ENCODE assay signal across 8 cellular contexts in genomic region chr1:42682739-42683529, GRCh38. TPM values are rescaled to one million over a fixed set of nuclear protein-coding genes. Genes with fewer than 3 reads are reported as not detected.
DNase-seq lines count a peak whose midpoint lies in the region; ATAC-seq, FAIRE-seq and TF ChIP-seq lines count a peak whose summit lies in the region.

No MANE protein-coding gene starts in this region.

- H3K4me3 ChIP-seq in A549, result peak overlapping the region; percentile 94
- H3K4me3 ChIP-seq in mucosa of descending colon, result peak overlapping the region; percentile 78

- FAIRE-seq in A549 (lab: Jason Lieb, UNC), result no peak

- TF ChIP-seq POLR2A in A549 (IDR thresholded peaks at IDR 0.05; ENCODE audit: low read length) (no peak), GM18526 (IDR thresholded peaks at IDR 0.05; ENCODE audit: extremely low read depth, insufficient read length) (peak; percentile 59)

- TF ChIP-seq EP300 in A549 (IDR thresholded peaks at IDR 0.05), result no peak

- TF ChIP-seq CTCF in A549 (IDR thresholded peaks at IDR 0.05), result no peak
- no peak for TF ChIP-seq CTCF in mucosa of descending colon (IDR thresholded peaks at IDR 0.05)

- DNase-seq in A549 (ENCODE audit: low read depth in 1 of 2, low spot score in 1 of 2) (peak; percentile 20 to 54), NOMO-1 treated with DMSO at 0.1 percent for 48 hours (lab: John Stamatoyannopoulos, UW; ENCODE audit: unreplicated experiment) (peak; percentile 65), epithelial cell of prostate (ENCODE audit: low read depth, low spot score) (no peak), mucosa of descending colon (peak; percentile 79 to 90 (median 87))
- peak; percentile 83 for DNase-seq in activated CD8-positive, alpha-beta memory T cell treated with anti-CD3 and anti-CD28 coated beads, Interleukin-2, amount 50 U/mL, for 48 hours
- peak; percentile 20 for DNase-seq in stimulated activated CD8-positive, alpha-beta memory T cell treated with anti-CD3 and anti-CD28 coated beads, Interleukin-4, amount 100 ng/mL, for 1 hour (ENCODE audit: low read depth in 2 of 2, low spot score in 1 of 2)

- intact Hi-C loops in mucosa of descending colon (cut with DNase I, micrococcal nuclease), result no loop called here

- peak overlapping the region; percentile 89 for H3K4me2 ChIP-seq in A549

- no peaks in the 10 kb centered on the region for H3K36me3 ChIP-seq in mucosa of descending colon (ENCODE audit: low read depth)

- H3K27ac ChIP-seq in A549 (peak overlapping the region; percentile 92 to 98), epithelial cell of prostate (peak overlapping the region; percentile 76)

- ATAC-seq in A549 (peak; percentile 21 to 66), HG03066 (IDR thresholded peaks at IDR 0.05; ENCODE audit: low read depth, unreplicated experiment) (peak; percentile 41), mucosa of descending colon (peak; percentile 80)

- H3K9me3 ChIP-seq in A549 (no peaks in the 10 kb centered on the region), mucosa of descending colon (no peaks in the 10 kb centered on the region)

- no peak for TF ChIP-seq RAD21 in A549 (conservative IDR thresholded peaks at IDR 0.05 in 1 of 2, IDR thresholded peaks at IDR 0.05 in 1 of 2)

- POLR2A ChIA-PET in A549 (lab: Yijun Ruan, JAX), result interaction anchor here (0.5 to 2.4 kb wide), 15 partner anchors 9 to 391 kb away, joined by 3 to 18 read pairs (median 3); partner anchors contain the start of genes C1orf50, CCDC30, P3H1 and PPIH

- peaks cover 39% of the 10 kb centered on the region for H3K4me1 ChIP-seq in A549
- peaks cover 53% of the 10 kb centered on the region for H3K4me1 ChIP-seq in mucosa of descending colon (ENCODE audit: low read depth)

- under 1% methylated on average over 22 of the region's 103 CpGs for WGBS in A549 (ENCODE audit: missing lambda C conversion rate)

- CTCF ChIA-PET in A549 (lab: Yijun Ruan, JAX), result interaction anchor here (0.7 to 1.7 kb wide), 2 partner anchors 8 to 37 kb away, joined by 3 to 4 read pairs; no protein-coding TSS in a partner anchor

TF ChIP-seq in A549, 52 proteins besides CTCF, POLR2A, EP300 and RAD21 (continues in another document):
- TF ChIP-seq CBX2 (IDR thresholded peaks at IDR 0.05; ENCODE audit: borderline replicate concordance, low read depth) (no peak), HES2 (IDR thresholded peaks at IDR 0.05) (no peak), BHLHE40 (IDR thresholded peaks at IDR 0.05; ENCODE audit: low read depth, low read length) (peak; percentile 58; the same call in 1 of the 2 replicates), MAZ (IDR thresholded peaks at IDR 0.05; ENCODE audit: borderline replicate concordance, low read depth, low read length) (no peak), SREBF2 (IDR thresholded peaks at IDR 0.05) (no peak), HDAC2 (IDR thresholded peaks at IDR 0.05) (no peak), CBX8 (IDR thresholded peaks at IDR 0.05) (no peak), ZFP36 (IDR thresholded peaks at IDR 0.05; ENCODE audit: borderline replicate concordance, partially characterized antibody) (no peak), RFX5 (IDR thresholded peaks at IDR 0.05) (no peak), HOXA7 (CRISPR knock-in tag; IDR thresholded peaks at IDR 0.05) (no peak), ZNF302 (CRISPR knock-in tag; IDR thresholded peaks at IDR 0.05) (no peak), ZSCAN20 (CRISPR knock-in tag; IDR thresholded peaks at IDR 0.05) (no peak), NR3C1 (IDR thresholded peaks at IDR 0.05) (no peak), HEYL (CRISPR knock-in tag; IDR thresholded peaks at IDR 0.05) (no peak)
- TF ChIP-seq, protein P1, sequence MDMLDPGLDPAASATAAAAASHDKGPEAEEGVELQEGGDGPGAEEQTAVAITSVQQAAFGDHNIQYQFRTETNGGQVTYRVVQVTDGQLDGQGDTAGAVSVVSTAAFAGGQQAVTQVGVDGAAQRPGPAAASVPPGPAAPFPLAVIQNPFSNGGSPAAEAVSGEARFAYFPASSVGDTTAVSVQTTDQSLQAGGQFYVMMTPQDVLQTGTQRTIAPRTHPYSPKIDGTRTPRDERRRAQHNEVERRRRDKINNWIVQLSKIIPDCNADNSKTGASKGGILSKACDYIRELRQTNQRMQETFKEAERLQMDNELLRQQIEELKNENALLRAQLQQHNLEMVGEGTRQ (IDR thresholded peaks at IDR 0.05), result peak; percentile 27; the same call in 1 of the 2 replicates
- TF ChIP-seq, protein P2, sequence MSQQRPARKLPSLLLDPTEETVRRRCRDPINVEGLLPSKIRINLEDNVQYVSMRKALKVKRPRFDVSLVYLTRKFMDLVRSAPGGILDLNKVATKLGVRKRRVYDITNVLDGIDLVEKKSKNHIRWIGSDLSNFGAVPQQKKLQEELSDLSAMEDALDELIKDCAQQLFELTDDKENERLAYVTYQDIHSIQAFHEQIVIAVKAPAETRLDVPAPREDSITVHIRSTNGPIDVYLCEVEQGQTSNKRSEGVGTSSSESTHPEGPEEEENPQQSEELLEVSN (IDR thresholded peaks at IDR 0.05; ENCODE audit: borderline replicate concordance, low read depth), result 0 out of 2 replicates have a peak, but pooled peaks have one; percentile 28
- TF ChIP-seq, protein P3, sequence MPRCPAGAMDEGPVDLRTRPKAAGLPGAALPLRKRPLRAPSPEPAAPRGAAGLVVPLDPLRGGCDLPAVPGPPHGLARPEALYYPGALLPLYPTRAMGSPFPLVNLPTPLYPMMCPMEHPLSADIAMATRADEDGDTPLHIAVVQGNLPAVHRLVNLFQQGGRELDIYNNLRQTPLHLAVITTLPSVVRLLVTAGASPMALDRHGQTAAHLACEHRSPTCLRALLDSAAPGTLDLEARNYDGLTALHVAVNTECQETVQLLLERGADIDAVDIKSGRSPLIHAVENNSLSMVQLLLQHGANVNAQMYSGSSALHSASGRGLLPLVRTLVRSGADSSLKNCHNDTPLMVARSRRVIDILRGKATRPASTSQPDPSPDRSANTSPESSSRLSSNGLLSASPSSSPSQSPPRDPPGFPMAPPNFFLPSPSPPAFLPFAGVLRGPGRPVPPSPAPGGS (IDR thresholded peaks at IDR 0.05), result no peak
- TF ChIP-seq, protein P4, sequence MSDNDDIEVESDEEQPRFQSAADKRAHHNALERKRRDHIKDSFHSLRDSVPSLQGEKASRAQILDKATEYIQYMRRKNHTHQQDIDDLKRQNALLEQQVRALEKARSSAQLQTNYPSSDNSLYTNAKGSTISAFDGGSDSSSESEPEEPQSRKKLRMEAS (IDR thresholded peaks at IDR 0.05), result peak; percentile 84
- TF ChIP-seq, protein P5, sequence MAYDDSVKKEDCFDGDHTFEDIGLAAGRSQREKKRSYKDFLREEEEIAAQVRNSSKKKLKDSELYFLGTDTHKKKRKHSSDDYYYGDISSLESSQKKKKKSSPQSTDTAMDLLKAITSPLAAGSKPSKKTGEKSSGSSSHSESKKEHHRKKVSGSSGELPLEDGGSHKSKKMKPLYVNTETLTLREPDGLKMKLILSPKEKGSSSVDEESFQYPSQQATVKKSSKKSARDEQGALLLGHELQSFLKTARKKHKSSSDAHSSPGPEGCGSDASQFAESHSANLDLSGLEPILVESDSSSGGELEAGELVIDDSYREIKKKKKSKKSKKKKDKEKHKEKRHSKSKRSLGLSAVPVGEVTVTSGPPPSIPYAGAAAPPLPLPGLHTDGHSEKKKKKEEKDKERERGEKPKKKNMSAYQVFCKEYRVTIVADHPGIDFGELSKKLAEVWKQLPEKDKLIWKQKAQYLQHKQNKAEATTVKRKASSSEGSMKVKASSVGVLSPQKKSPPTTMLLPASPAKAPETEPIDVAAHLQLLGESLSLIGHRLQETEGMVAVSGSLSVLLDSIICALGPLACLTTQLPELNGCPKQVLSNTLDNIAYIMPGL (CRISPR knock-in tag; IDR thresholded peaks at IDR 0.05; ENCODE audit: borderline replicate concordance), result no peak

RNA-seq across cellular contexts. Expression of gene YBX1, which starts 0.7 kb away (rescaled TPM):
- polyA plus RNA-seq in A549 (2011; rRNA removed), result 345 and 488 TPM in 2 replicates
- 509 and 679 TPM in 2 replicates for polyA plus RNA-seq in A549 (2012; cell fraction: cytosol; rRNA removed)
- 213 and 229 TPM in 2 replicates for polyA plus RNA-seq in A549 (2012; cell fraction: nucleus; rRNA removed)
- 715 to 747 TPM (median 742 TPM) in 3 replicates for polyA plus RNA-seq in A549 (2017; fragmentation: RNase III; extraction: RNeasy Plus Mini Kit Qiagen cat#74134 plus additional on column Dnase treatment)
- polyA minus RNA-seq in A549 (2011; rRNA and poly(A)+ RNA removed), result 190 and 208 TPM in 2 replicates
- total RNA-seq in mucosa of descending colon, result 100 to 1,000 TPM; 377 to 521 (median 511) TPM

RNA-seq across cellular contexts. Expression of gene PPIH, which starts 24.7 kb away (rescaled TPM):
- polyA plus RNA-seq in A549 (2011; rRNA removed) (50.3 and 68.9 TPM in 2 replicates), A549 (2017; fragmentation: RNase III; extraction: RNeasy Plus Mini Kit Qiagen cat#74134 plus additional on column Dnase treatment) (55.8 to 68.0 TPM (median 59.0 TPM) in 3 replicates)
- 49.6 and 64.2 TPM in 2 replicates for polyA plus RNA-seq in A549 (2012; cell fraction: cytosol; rRNA removed)
- 17.6 and 41.8 TPM in 2 replicates for polyA plus RNA-seq in A549 (2012; cell fraction: nucleus; rRNA removed)
- 15.7 and 18.3 TPM in 2 replicates for polyA minus RNA-seq in A549 (2011; rRNA and poly(A)+ RNA removed)
- 10 to 100 TPM; 20.1 to 47.7 (median 23.3) TPM for total RNA-seq in mucosa of descending colon

RNA-seq across cellular contexts. Expression of gene CLDN19, which starts 57.1 kb away (rescaled TPM):
- polyA plus RNA-seq in A549 (2011; rRNA removed), result not detected in 2 replicates
- polyA plus RNA-seq in A549 (2012; cell fraction: cytosol; rRNA removed), result not detected in 2 replicates
- polyA plus RNA-seq in A549 (2012; cell fraction: nucleus; rRNA removed), result 0.01 TPM in 1 of 2 replicates, not detected in the other
- polyA plus RNA-seq in A549 (2017; fragmentation: RNase III; extraction: RNeasy Plus Mini Kit Qiagen cat#74134 plus additional on column Dnase treatment), result 0.03 TPM in 1 of 3 replicates, not detected in the others
- polyA minus RNA-seq in A549 (2011; rRNA and poly(A)+ RNA removed), result not detected in 2 replicates
- total RNA-seq in mucosa of descending colon, result under 1 TPM in 1 of 3 donors, not detected in 2; 0.09 TPM
